20 cellular contexts compared by ENCODE assay signal in genomic region chr9:137434498-137435380, GRCh38. TPM values are rescaled to one million over a fixed set of nuclear protein-coding genes. Genes with fewer than 3 reads are reported as not detected.
DNase-seq lines count a peak whose midpoint lies in the region; ATAC-seq and TF ChIP-seq lines count a peak whose summit lies in the region.
"Had no signal": no experiment of that assay in that cellular context is flagged by ENCODE, and none has a peak within 500 bp of the region (broad histone marks: within the 10 kb centered on the region; RNA-seq: fewer than 3 reads in every experiment).

No MANE protein-coding gene starts in this region.

- BruUV-seq in HCT116 (replicated peaks; lab: Mats Ljungman, UMichigan), result no TSS peak

- H3K27me3 ChIP-seq in HCT116 (ENCODE audit: insufficient read depth, low read length), result no peaks in the 10 kb centered on the region
- H3K27me3 ChIP-seq: brain microvascular endothelial cell had no signal

- no peaks in the 10 kb centered on the region for H3K36me3 ChIP-seq in HCT116 (ENCODE audit: control insufficient read depth in 1 of 2, insufficient read depth in 2 of 2, low read length in 2 of 2)
- H3K36me3 ChIP-seq: brain microvascular endothelial cell, prostate gland had no signal

- RAD21 ChIA-PET in HCT116 (lab: Charles Lee; ENCODE audit: low non-redundant PET in 1 of 2, low total read pairs in 2 of 2, uncharacterized antibody in 2 of 2, unreplicated experiment in 2 of 2), result no interaction called here

- CTCF ChIA-PET in HCT116 (lab: Charles Lee), result no interaction called here

- H3K9ac ChIP-seq in HCT116 (ENCODE audit: low read length), result no peak overlapping the region

- H3K27ac ChIP-seq in HCT116 (ENCODE audit: low read depth, low read length), result peak overlapping the region; percentile 79; the same call in 1 of the 2 replicates
- H3K27ac ChIP-seq: brain microvascular endothelial cell, epithelial cell of prostate, prostate gland, tibial nerve had no signal

- TF ChIP-seq POLR2A in HCT116 (IDR thresholded peaks at IDR 0.05; ENCODE audit: borderline replicate concordance, extremely low read depth, insufficient read depth, insufficient read length), result no peak

- no peak for TF ChIP-seq CTCF in HCT116 (IDR thresholded peaks at IDR 0.05 in 2 of 3, conservative IDR thresholded peaks at IDR 0.05 in 1 of 3; ENCODE audit: borderline replicate concordance in 1 of 3, insufficient read depth in 1 of 3, low read depth in 2 of 3, low read length in 2 of 3)

- H3K4me1 ChIP-seq in HCT116 (ENCODE audit: control insufficient read depth in 1 of 2, insufficient read depth in 2 of 2, low read length in 2 of 2), result peaks cover 38 to 46% of the 10 kb centered on the region in 2 experiments

- H3K79me2 ChIP-seq in HCT116 (ENCODE audit: insufficient read depth, low read length), result no peaks in the 10 kb centered on the region

- POLR2A ChIA-PET in HCT116 (lab: Charles Lee), result no interaction called here

- no peak for TF ChIP-seq RAD21 in HCT116 (IDR thresholded peaks at IDR 0.05; ENCODE audit: low read depth)

- ATAC-seq in HCT116 (no peak), left cardiac atrium (no peak), HG02678 (IDR thresholded peaks at IDR 0.05; ENCODE audit: unreplicated experiment) (no peak)
- ATAC-seq: stimulated activated naive B cell treated with anti-CD40 and anti-IgM and Interleukin-4, amounts not matched to agents 10 μg/mL and 1 μg/mL and 100 μg/mL, for 72 hours had no signal

- no peaks in the 10 kb centered on the region for H3K9me3 ChIP-seq in HCT116 (ENCODE audit: control insufficient read depth in 1 of 2, insufficient read depth in 1 of 2, low read depth in 1 of 2, low read length in 2 of 2)
- H3K9me3 ChIP-seq: prostate gland, tibial nerve had no signal

- DNase-seq in HCT116 (ENCODE audit: low read depth, low spot score) (no peak), left cardiac atrium (peak; percentile 21), posterior cingulate gyrus (peak in 6 of 10 donors; percentile 1 to 79 (median 46)), NCI-H510A treated with DMSO at 0.1 percent for 48 hours (lab: John Stamatoyannopoulos, UW) (no peak), NCI-H748 (lab: John Stamatoyannopoulos, UW; ENCODE audit: unreplicated experiment) (no peak)
- DNase-seq: activated T-cell treated with anti-CD3 and anti-CD28 coated beads, Interleukin-2, amount 50 U/mL, for 48 hours; brain microvascular endothelial cell; DMS 273 treated with DMSO at 0.1 percent for 48 hours; MM.1S; naive B cell; NCI-H187 treated with DMSO at 0.1 percent for 48 hours; NCI-H345; RPMI8226; stimulated activated naive B cell treated with anti-CD40 and anti-IgM and Interleukin-4, amounts not matched to agents 10 μg/mL and 1 μg/mL and 100 μg/mL, for 72 hours had no signal

- H3K4me2 ChIP-seq in HCT116 (ENCODE audit: low read length), result no peak overlapping the region

- intact Hi-C loops in HCT116 (cut with micrococcal nuclease), result no loop called here
- intact Hi-C loops in left cardiac atrium (cut with DNase I), result no loop called here
- intact Hi-C loops in posterior cingulate gyrus (cut with DNase I), result no loop called here

- H4K20me1 ChIP-seq in HCT116 (ENCODE audit: insufficient read depth), result no peaks in the 10 kb centered on the region

- H2AFZ ChIP-seq in HCT116 (ENCODE audit: low read depth, low read length, poor library complexity, severe bottlenecking), result no peak overlapping the region

- no peaks in the 10 kb centered on the region for H3K9me2 ChIP-seq in HCT116 (ENCODE audit: insufficient read depth)

- H3K4me3 ChIP-seq in HCT116 (replicated peaks in 1 of 2; ENCODE audit: low read depth in 1 of 2, low read length in 2 of 2), result no peak overlapping the region
- H3K4me3 ChIP-seq: lung, prostate gland, tibial nerve had no signal

TF ChIP-seq in HCT116, 20 proteins besides CTCF, POLR2A, EP300 and RAD21:
- no peak for TF ChIP-seq JUND (IDR thresholded peaks at IDR 0.05)
- no peak for TF ChIP-seq SP1 (IDR thresholded peaks at IDR 0.05; ENCODE audit: low read depth)
- no peak for TF ChIP-seq SRF (IDR thresholded peaks at IDR 0.05; ENCODE audit: low read depth)
- TF ChIP-seq SIN3A (IDR thresholded peaks at IDR 0.05; ENCODE audit: low read depth), result no peak

RNA-seq across cellular contexts. Expression of gene ENTPD8, which starts 6.4 kb away (rescaled TPM):
- total RNA-seq in HCT116 (2021; ENCODE audit: unreplicated experiment) (1.7 TPM), left cardiac atrium (not detected)
- 1.5 and 1.8 TPM in 2 replicates for polyA plus RNA-seq in HCT116 (2012)
- total RNA-seq: frontal cortex, tibial nerve had no signal

RNA-seq across cellular contexts. Expression of gene NOXA1, which starts 11.5 kb away (rescaled TPM):
- total RNA-seq in HCT116 (2021; ENCODE audit: unreplicated experiment) (13.2 TPM), left cardiac atrium (1 to 10 TPM; 2.5 to 5.3 TPM)
- 6.2 and 6.5 TPM in 2 replicates for polyA plus RNA-seq in HCT116 (2012)

RNA-seq across cellular contexts. Expression of gene EXD3, which starts 11.8 kb away (rescaled TPM):
- 25.4 TPM for total RNA-seq in HCT116 (2021; ENCODE audit: unreplicated experiment)
- polyA plus RNA-seq in HCT116 (2012), result 19.3 and 20.2 TPM in 2 replicates
- total RNA-seq in left cardiac atrium, result 10 to 100 TPM in 1 of 2 donors, 1 to 10 TPM in 1; 8.0 to 11.7 TPM

RNA-seq across cellular contexts. Expression of gene NSMF, which starts 24.4 kb away (rescaled TPM):
- total RNA-seq in HCT116 (2021; ENCODE audit: unreplicated experiment) (81.9 TPM), left cardiac atrium (10 to 100 TPM; 20.5 to 25.1 TPM)
- polyA plus RNA-seq in HCT116 (2012), result 55.6 and 65.9 TPM in 2 replicates

Comparison
In these comparisons a context has a peak if more than half of its experiments do, and no peak if none do; other contexts are left out.
1. DNase-seq: peak in left cardiac atrium (single experiment) and posterior cingulate gyrus (6 of 10); none in HCT116 (single experiment), NCI-H510A treated with DMSO at 0.1 percent for 48 hours (single experiment) and NCI-H748 (single experiment).